In genomic region chr3:9903238-9903624, GRCh38 we compare ENCODE assay signal across 9 cellular contexts. TPM values are rescaled to one million over a fixed set of nuclear protein-coding genes. Genes with fewer than 3 reads are reported as not detected.
DNase-seq lines count a peak whose midpoint lies in the region; ATAC-seq, FAIRE-seq and TF ChIP-seq lines count a peak whose summit lies in the region.
"Had no signal": no experiment of that assay in that cellular context is flagged by ENCODE, and none has a peak within 500 bp of the region (broad histone marks: within the 10 kb centered on the region; RNA-seq: fewer than 3 reads in every experiment).

No MANE protein-coding gene starts in this region.

- H3K4me2 ChIP-seq in A549 = peak overlapping the region; percentile 29; the same call in 1 of the 3 replicates
- H3K4me2 ChIP-seq in K562 (ENCODE audit: insufficient read depth, low read length) = peak overlapping the region; percentile 67

- no peaks in the 10 kb centered on the region for H4K20me1 ChIP-seq in K562 (replicated peaks; ENCODE audit: control insufficient read depth, insufficient read depth, low read length)

- H3K27ac ChIP-seq in A549 (peak overlapping the region in 1 of 2 experiments; percentile 67; a peak in 3 of 6 replicates), K562 (ENCODE audit: extremely low read depth, low read depth, low read length) (peak overlapping the region; percentile 39; the same call in 1 of the 3 replicates), lower lobe of right lung (peak overlapping the region; percentile 69)

- H3K27me3 Mint-ChIP-seq in HFFc6 (ENCODE audit: insufficient read depth) = peaks cover 2% of the 10 kb centered on the region; the same call in 1 of the 2 replicates

- no peaks in the 10 kb centered on the region for H3K9me3 Mint-ChIP-seq in HFFc6

- no peaks in the 10 kb centered on the region for H3K36me3 Mint-ChIP-seq in HFFc6 (ENCODE audit: low read depth)

- H3K4me3 ChIP-seq in A549 (no peak overlapping the region), K562 (no peak overlapping the region), lower lobe of right lung (peak overlapping the region; percentile 55)

- no peak for TF ChIP-seq EP300 in A549 (IDR thresholded peaks at IDR 0.05)
- TF ChIP-seq EP300 in K562 (IDR thresholded peaks at IDR 0.05; ENCODE audit: low read length) = no peak

- H3K27ac Mint-ChIP-seq in HFFc6 = peak overlapping the region; percentile 75

- peak overlapping the region; percentile 56 for H3K4me3 Mint-ChIP-seq in HFFc6

- DNase-seq in A549 (ENCODE audit: low read depth in 1 of 2, low spot score in 1 of 2) = no peak
- no peak for DNase-seq in HFFc6
- DNase-seq in K562 (ENCODE audit: extremely low read depth in 1 of 4, low spot score in 3 of 4) = no peak
- no peak for DNase-seq in lower lobe of right lung
- DNase-seq in OCI-M2 (lab: John Stamatoyannopoulos, UW; ENCODE audit: unreplicated experiment) = no peak
- DNase-seq in HuH-7.5 (ENCODE audit: low spot score) = no peak
- no peak for DNase-seq in HT-29 (ENCODE audit: low spot score)
- DNase-seq: T-helper 9 cell had no signal

- TF ChIP-seq CTCF in A549 (IDR thresholded peaks at IDR 0.05) (no peak), HFFc6 (IDR thresholded peaks at IDR 0.05) (no peak), K562 (IDR thresholded peaks at IDR 0.05 in 2 of 3, conservative IDR thresholded peaks at IDR 0.05 in 1 of 3; ENCODE audit: insufficient read depth in 2 of 3, low read depth in 1 of 3, low read length in 3 of 3) (no peak), lower lobe of right lung (IDR thresholded peaks at IDR 0.05) (no peak)

- H3K9me3 ChIP-seq in A549 = no peaks in the 10 kb centered on the region
- no peaks in the 10 kb centered on the region for H3K9me3 ChIP-seq in K562 (replicated peaks; ENCODE audit: control insufficient read depth, insufficient read depth, low read depth, low read length)
- H3K9me3 ChIP-seq in lower lobe of right lung = no peaks in the 10 kb centered on the region

- no peak for TF ChIP-seq RAD21 in A549 (conservative IDR thresholded peaks at IDR 0.05 in 1 of 2, IDR thresholded peaks at IDR 0.05 in 1 of 2)
- TF ChIP-seq RAD21 in K562 (CRISPR knock-in tag; conservative IDR thresholded peaks at IDR 0.05 in 1 of 2, IDR thresholded peaks at IDR 0.05 in 1 of 2) = no peak

- POLR2A ChIA-PET in A549 (lab: Yijun Ruan, JAX) = interaction anchor here (0.9 kb wide), 1 partner anchor 12 kb away, joined by 3 read pairs; no protein-coding TSS in a partner anchor
- POLR2A ChIA-PET in K562 (lab: Yijun Ruan, JAX) = interaction anchor here (0.7 to 5.8 kb wide), 6 partner anchors 9 to 50 kb away, joined by 3 to 33 read pairs (median 18); partner anchors contain the start of genes CRELD1 and JAGN1

- H3K4me1 Mint-ChIP-seq in HFFc6 (ENCODE audit: low read depth) = peaks cover 35% of the 10 kb centered on the region

- H3K27me3 ChIP-seq in K562 (ENCODE audit: control insufficient read depth in 2 of 2, insufficient read depth in 2 of 2, low read length in 2 of 2) (no peaks in the 10 kb centered on the region), lower lobe of right lung (ENCODE audit: low read depth) (no peaks in the 10 kb centered on the region)

- peak in 1 of 2 experiments; percentile 42; a peak in 3 of 6 replicates for ATAC-seq in A549
- no peak; the same call in 2 of the 3 replicates for ATAC-seq in K562
- peak in 1 of 2 donors; percentile 40 for ATAC-seq in lower lobe of right lung
- no peak for ATAC-seq in GM18870 (IDR thresholded peaks at IDR 0.05; ENCODE audit: unreplicated experiment)

- no peak for TF ChIP-seq POLR2A in A549 (IDR thresholded peaks at IDR 0.05; ENCODE audit: low read length)
- no peak for TF ChIP-seq POLR2A in K562 (conservative IDR thresholded peaks at IDR 0.05)

- no peaks in the 10 kb centered on the region for H3K79me2 ChIP-seq in K562 (ENCODE audit: control insufficient read depth, insufficient read depth, low read length)

- in situ Hi-C loops in K562 (cut with MboI) = no loop called here

- FAIRE-seq in A549 (lab: Jason Lieb, UNC) = no peak
- FAIRE-seq in K562 (lab: Jason Lieb, UNC) = peak; percentile 57

- peak overlapping the region; percentile 45 to 86; a peak in 2 of 4 replicates for H3K9ac ChIP-seq in K562 (ENCODE audit: insufficient read depth in 1 of 2, low read depth in 2 of 2, low read length in 2 of 2)

- H2AFZ ChIP-seq in K562 (ENCODE audit: low read depth, low read length) = peak overlapping the region; percentile 97

- no peaks in the 10 kb centered on the region for H3K36me3 ChIP-seq in K562 (ENCODE audit: control insufficient read depth, insufficient read depth, low read length)
- H3K36me3 ChIP-seq in lower lobe of right lung = no peaks in the 10 kb centered on the region

- no peaks in the 10 kb centered on the region for H3K9me1 ChIP-seq in K562 (ENCODE audit: control insufficient read depth, insufficient read depth, low read length)

- BruUV-seq in K562 (replicated peaks; lab: Mats Ljungman, UMichigan) = no TSS peak

- H3K4me1 ChIP-seq in A549 = peaks cover 27% of the 10 kb centered on the region
- peaks cover 30 to 33% of the 10 kb centered on the region in 2 experiments for H3K4me1 ChIP-seq in K562 (replicated peaks in 1 of 2; ENCODE audit: control insufficient read depth in 2 of 2, insufficient read depth in 2 of 2, low read length in 2 of 2)
- peaks cover 31% of the 10 kb centered on the region for H3K4me1 ChIP-seq in lower lobe of right lung

- intact Hi-C loops in K562 (cut with micrococcal nuclease) (no loop called here), lower lobe of right lung (cut with DNase I) (no loop called here)

- CTCF ChIA-PET in A549 (lab: Yijun Ruan, JAX) = interaction anchor here (1.0 to 3.9 kb wide), 8 partner anchors 10 to 43 kb away, joined by 3 to 18 read pairs (median 5); partner anchors contain the start of gene CRELD1
- CTCF ChIA-PET in K562 (lab: Yijun Ruan, JAX; ENCODE audit: low intra/inter-chr PET ratio) = no interaction called here

- 41% methylated on average over 4 of the region's 4 CpGs for WGBS in A549 (ENCODE audit: missing lambda C conversion rate)
- 24% methylated on average over 4 of the region's 4 CpGs for WGBS in K562 (ENCODE audit: insufficient coverage, low coverage, missing lambda C conversion rate)

RNA-seq across cellular contexts. Expression of gene IL17RE, which starts 0.6 kb away (rescaled TPM):
- polyA plus RNA-seq in A549 (2011; rRNA removed) (0.53 and 0.60 TPM in 2 replicates), A549 (2017; fragmentation: RNase III; extraction: RNeasy Plus Mini Kit Qiagen cat#74134 plus additional on column Dnase treatment) (0.44 to 0.67 TPM (median 0.47 TPM) in 3 replicates), K562 (2011; rRNA removed) (1.1 and 1.9 TPM in 2 replicates), K562 (2014; fragmentation: Illumina TruSeq; extraction: Trizol) (0.39 and 0.73 TPM in 2 replicates), K562 (2014; fragmentation: Nextera tagmentation; extraction: Ambion mirVana) (not detected), K562 (2014; rRNA removed) (0.23 and 0.32 TPM in 2 replicates)
- polyA plus RNA-seq in A549 (2012; cell fraction: cytosol; rRNA removed) = 0.65 and 0.79 TPM in 2 replicates
- polyA plus RNA-seq in A549 (2012; cell fraction: nucleus; rRNA removed) = 3.4 and 3.7 TPM in 2 replicates
- polyA minus RNA-seq in A549 (2011; rRNA and poly(A)+ RNA removed) = 0.92 and 1.3 TPM in 2 replicates
- total RNA-seq in HFFc6 (2021; fragmentation: NEBNext Ultra II Directional; extraction: Animal tissue kit (Norgen Biotek cat#: 25700)) = under 1 TPM; 0.51 to 0.80 (median 0.65) TPM
- 4.4 and 7.9 TPM in 2 replicates for total RNA-seq in K562 (2011; cell fraction: chromatin; rRNA removed; ENCODE audit: low replicate concordance)
- 2.8 and 5.7 TPM in 2 replicates for total RNA-seq in K562 (2011; cell fraction: nucleolus; rRNA removed)
- 4.6 and 5.8 TPM in 2 replicates for total RNA-seq in K562 (2011; cell fraction: nucleoplasm; rRNA removed)
- total RNA-seq in K562 (2014; rRNA removed) (0.20 TPM in 1 of 2 replicates, not detected in the other), K562 (2014; rRNA removed; fragmentation: Illumina TruSeq; extraction: Trizol) (0.48 and 0.51 TPM in 2 replicates), K562 (2015; rRNA removed; fragmentation: Illumina TruSeq; extraction: Trizol) (0.26 TPM in 1 of 2 replicates, not detected in the other), K562 (2021) (0.47 and 0.72 TPM in 2 replicates), lower lobe of right lung (21.5 TPM)
- polyA plus RNA-seq in K562 (2011; cell fraction: cytosol; rRNA removed) = 0.29 and 1.2 TPM in 2 replicates
- 3.7 and 5.1 TPM in 2 replicates for polyA plus RNA-seq in K562 (2011; cell fraction: nucleus; rRNA removed)
- polyA plus RNA-seq in K562 (2012) = 0.46 and 0.91 TPM in 2 replicates
- polyA minus RNA-seq in K562 (2011; rRNA and poly(A)+ RNA removed) = 0.67 and 1.0 TPM in 2 replicates
- polyA minus RNA-seq in K562 (2011; cell fraction: cytosol; rRNA and poly(A)+ RNA removed) = not detected in 2 replicates
- polyA minus RNA-seq in K562 (2011; cell fraction: nucleus; rRNA and poly(A)+ RNA removed) = 0.67 and 1.7 TPM in 2 replicates
- 13.4 and 17.0 TPM in 2 replicates for total RNA-seq in HT-29 (2014; rRNA removed; shearing (Covaris generic))

RNA-seq across cellular contexts. Expression of gene JAGN1, which starts 12.8 kb away (rescaled TPM):
- 63.2 and 79.3 TPM in 2 replicates for polyA plus RNA-seq in A549 (2011; rRNA removed)
- polyA plus RNA-seq in A549 (2012; cell fraction: cytosol; rRNA removed) = 54.9 and 75.5 TPM in 2 replicates
- polyA plus RNA-seq in A549 (2012; cell fraction: nucleus; rRNA removed) = 28.0 and 40.6 TPM in 2 replicates
- polyA plus RNA-seq in A549 (2017; fragmentation: RNase III; extraction: RNeasy Plus Mini Kit Qiagen cat#74134 plus additional on column Dnase treatment) = 48.6 to 53.7 TPM (median 49.6 TPM) in 3 replicates
- polyA minus RNA-seq in A549 (2011; rRNA and poly(A)+ RNA removed) = 51.1 and 62.9 TPM in 2 replicates
- total RNA-seq in HFFc6 (2021; fragmentation: NEBNext Ultra II Directional; extraction: Animal tissue kit (Norgen Biotek cat#: 25700)) = 10 to 100 TPM; 23.9 to 28.7 (median 26.5) TPM
- total RNA-seq in K562 (2011; cell fraction: chromatin; rRNA removed; ENCODE audit: low replicate concordance) = 61.7 and 101 TPM in 2 replicates
- 84.5 and 103 TPM in 2 replicates for total RNA-seq in K562 (2011; cell fraction: nucleolus; rRNA removed)
- 97.8 and 112 TPM in 2 replicates for total RNA-seq in K562 (2011; cell fraction: nucleoplasm; rRNA removed)
- 38.9 and 41.1 TPM in 2 replicates for total RNA-seq in K562 (2014; rRNA removed)
- 40.3 and 42.4 TPM in 2 replicates for total RNA-seq in K562 (2014; rRNA removed; fragmentation: Illumina TruSeq; extraction: Trizol)
- 31.1 and 33.9 TPM in 2 replicates for total RNA-seq in K562 (2015; rRNA removed; fragmentation: Illumina TruSeq; extraction: Trizol)
- total RNA-seq in K562 (2021) = 57.2 and 58.8 TPM in 2 replicates
- polyA plus RNA-seq in K562 (2011; rRNA removed) = 66.3 and 77.8 TPM in 2 replicates
- 70.4 and 88.4 TPM in 2 replicates for polyA plus RNA-seq in K562 (2011; cell fraction: cytosol; rRNA removed)
- polyA plus RNA-seq in K562 (2011; cell fraction: nucleus; rRNA removed) = 37.0 and 45.1 TPM in 2 replicates
- polyA plus RNA-seq in K562 (2012) = 56.0 and 64.7 TPM in 2 replicates
- polyA plus RNA-seq in K562 (2014; fragmentation: Illumina TruSeq; extraction: Trizol) = 52.3 and 62.6 TPM in 2 replicates
- 10 to 100 TPM; 31.6 to 33.3 TPM for polyA plus RNA-seq in K562 (2014; fragmentation: Nextera tagmentation; extraction: Ambion mirVana)
- polyA plus RNA-seq in K562 (2014; rRNA removed) = 49.8 and 54.6 TPM in 2 replicates
- 58.7 and 70.5 TPM in 2 replicates for polyA minus RNA-seq in K562 (2011; rRNA and poly(A)+ RNA removed)
- polyA minus RNA-seq in K562 (2011; cell fraction: cytosol; rRNA and poly(A)+ RNA removed) = 27.5 and 42.9 TPM in 2 replicates
- polyA minus RNA-seq in K562 (2011; cell fraction: nucleus; rRNA and poly(A)+ RNA removed) = 16.8 and 25.8 TPM in 2 replicates
- 23.8 TPM for total RNA-seq in lower lobe of right lung
- total RNA-seq in HT-29 (2014; rRNA removed; shearing (Covaris generic)) = 24.0 and 26.0 TPM in 2 replicates

RNA-seq across cellular contexts. Expression of gene IL17RC, which starts 13.7 kb away (rescaled TPM):
- polyA plus RNA-seq in A549 (2011; rRNA removed) (7.7 and 12.2 TPM in 2 replicates), A549 (2017; fragmentation: RNase III; extraction: RNeasy Plus Mini Kit Qiagen cat#74134 plus additional on column Dnase treatment) (9.1 to 9.8 TPM (median 9.4 TPM) in 3 replicates), K562 (2011; rRNA removed) (7.3 and 12.5 TPM in 2 replicates), K562 (2014; fragmentation: Illumina TruSeq; extraction: Trizol) (6.3 and 11.5 TPM in 2 replicates), K562 (2014; fragmentation: Nextera tagmentation; extraction: Ambion mirVana) (under 1 TPM in 1 of 2 experiments, not detected in 1; 0.15 TPM), K562 (2014; rRNA removed) (7.5 and 7.7 TPM in 2 replicates)
- polyA plus RNA-seq in A549 (2012; cell fraction: cytosol; rRNA removed) = 12.1 and 17.1 TPM in 2 replicates
- 34.0 and 43.5 TPM in 2 replicates for polyA plus RNA-seq in A549 (2012; cell fraction: nucleus; rRNA removed)
- polyA minus RNA-seq in A549 (2011; rRNA and poly(A)+ RNA removed) = 16.6 and 23.1 TPM in 2 replicates
- 10 to 100 TPM; 26.3 to 33.6 (median 29.6) TPM for total RNA-seq in HFFc6 (2021; fragmentation: NEBNext Ultra II Directional; extraction: Animal tissue kit (Norgen Biotek cat#: 25700))
- 37.1 and 87.7 TPM in 2 replicates for total RNA-seq in K562 (2011; cell fraction: chromatin; rRNA removed; ENCODE audit: low replicate concordance)
- total RNA-seq in K562 (2011; cell fraction: nucleolus; rRNA removed) = 57.7 and 63.0 TPM in 2 replicates
- 31.0 and 37.3 TPM in 2 replicates for total RNA-seq in K562 (2011; cell fraction: nucleoplasm; rRNA removed)
- total RNA-seq in K562 (2014; rRNA removed) (11.4 and 14.0 TPM in 2 replicates), K562 (2014; rRNA removed; fragmentation: Illumina TruSeq; extraction: Trizol) (2.8 and 3.5 TPM in 2 replicates), K562 (2015; rRNA removed; fragmentation: Illumina TruSeq; extraction: Trizol) (5.4 and 6.9 TPM in 2 replicates), K562 (2021) (11.4 and 12.3 TPM in 2 replicates), lower lobe of right lung (27.2 TPM)
- polyA plus RNA-seq in K562 (2011; cell fraction: cytosol; rRNA removed) = 9.8 and 14.3 TPM in 2 replicates
- 49.8 and 57.1 TPM in 2 replicates for polyA plus RNA-seq in K562 (2011; cell fraction: nucleus; rRNA removed)
- 7.2 and 18.0 TPM in 2 replicates for polyA plus RNA-seq in K562 (2012)
- 5.9 and 7.6 TPM in 2 replicates for polyA minus RNA-seq in K562 (2011; rRNA and poly(A)+ RNA removed)
- polyA minus RNA-seq in K562 (2011; cell fraction: cytosol; rRNA and poly(A)+ RNA removed) = 9.4 and 11.3 TPM in 2 replicates
- 16.4 and 29.1 TPM in 2 replicates for polyA minus RNA-seq in K562 (2011; cell fraction: nucleus; rRNA and poly(A)+ RNA removed)
- total RNA-seq in HT-29 (2014; rRNA removed; shearing (Covaris generic)) = 18.6 and 23.4 TPM in 2 replicates

RNA-seq across cellular contexts. Expression of gene CIDEC, which starts 23.2 kb away (rescaled TPM):
- polyA plus RNA-seq in A549 (2011; rRNA removed) = 6.3 and 10.4 TPM in 2 replicates
- 3.5 and 3.9 TPM in 2 replicates for polyA plus RNA-seq in A549 (2012; cell fraction: cytosol; rRNA removed)
- polyA plus RNA-seq in A549 (2012; cell fraction: nucleus; rRNA removed) = 2.5 and 3.5 TPM in 2 replicates
- polyA plus RNA-seq in A549 (2017; fragmentation: RNase III; extraction: RNeasy Plus Mini Kit Qiagen cat#74134 plus additional on column Dnase treatment) = 2.0 to 3.3 TPM (median 2.8 TPM) in 3 replicates
- polyA minus RNA-seq in A549 (2011; rRNA and poly(A)+ RNA removed) = 10.9 and 11.2 TPM in 2 replicates
- total RNA-seq in HFFc6 (2021; fragmentation: NEBNext Ultra II Directional; extraction: Animal tissue kit (Norgen Biotek cat#: 25700)) = not detected
- not detected in 2 replicates for total RNA-seq in K562 (2011; cell fraction: chromatin; rRNA removed; ENCODE audit: low replicate concordance)
- total RNA-seq in K562 (2011; cell fraction: nucleolus; rRNA removed) = not detected in 2 replicates
- not detected in 2 replicates for total RNA-seq in K562 (2011; cell fraction: nucleoplasm; rRNA removed)
- total RNA-seq in K562 (2014; rRNA removed) = not detected in 2 replicates
- not detected in 2 replicates for total RNA-seq in K562 (2014; rRNA removed; fragmentation: Illumina TruSeq; extraction: Trizol)
- not detected in 2 replicates for total RNA-seq in K562 (2015; rRNA removed; fragmentation: Illumina TruSeq; extraction: Trizol)
- not detected in 2 replicates for total RNA-seq in K562 (2021)
- polyA plus RNA-seq in K562 (2011; rRNA removed) = not detected in 2 replicates
- polyA plus RNA-seq in K562 (2011; cell fraction: cytosol; rRNA removed) = 0.09 and 0.39 TPM in 2 replicates
- not detected in 2 replicates for polyA plus RNA-seq in K562 (2011; cell fraction: nucleus; rRNA removed)
- not detected in 2 replicates for polyA plus RNA-seq in K562 (2012)
- not detected in 2 replicates for polyA plus RNA-seq in K562 (2014; fragmentation: Illumina TruSeq; extraction: Trizol)
- polyA plus RNA-seq in K562 (2014; fragmentation: Nextera tagmentation; extraction: Ambion mirVana) = not detected
- polyA plus RNA-seq in K562 (2014; rRNA removed) = not detected in 2 replicates
- not detected in 2 replicates for polyA minus RNA-seq in K562 (2011; rRNA and poly(A)+ RNA removed)
- not detected in 2 replicates for polyA minus RNA-seq in K562 (2011; cell fraction: cytosol; rRNA and poly(A)+ RNA removed)
- not detected in 2 replicates for polyA minus RNA-seq in K562 (2011; cell fraction: nucleus; rRNA and poly(A)+ RNA removed)
- total RNA-seq in lower lobe of right lung = not detected
- total RNA-seq in HT-29 (2014; rRNA removed; shearing (Covaris generic)) = 0.61 and 1.5 TPM in 2 replicates

RNA-seq across cellular contexts. Expression of gene CRELD1, which starts 30.4 kb away (rescaled TPM):
- polyA plus RNA-seq in A549 (2011; rRNA removed) (13.1 and 13.9 TPM in 2 replicates), A549 (2017; fragmentation: RNase III; extraction: RNeasy Plus Mini Kit Qiagen cat#74134 plus additional on column Dnase treatment) (9.8 to 13.6 TPM (median 11.1 TPM) in 3 replicates), K562 (2011; rRNA removed) (25.8 and 47.7 TPM in 2 replicates), K562 (2014; fragmentation: Illumina TruSeq; extraction: Trizol) (15.4 and 16.5 TPM in 2 replicates), K562 (2014; fragmentation: Nextera tagmentation; extraction: Ambion mirVana) (1 to 10 TPM; 3.3 to 5.6 TPM), K562 (2014; rRNA removed) (24.5 and 30.1 TPM in 2 replicates)
- polyA plus RNA-seq in A549 (2012; cell fraction: cytosol; rRNA removed) = 14.6 and 14.9 TPM in 2 replicates
- 25.3 and 26.0 TPM in 2 replicates for polyA plus RNA-seq in A549 (2012; cell fraction: nucleus; rRNA removed)
- polyA minus RNA-seq in A549 (2011; rRNA and poly(A)+ RNA removed) = 6.2 and 9.1 TPM in 2 replicates
- 10 to 100 TPM; 11.3 to 22.6 (median 12.4) TPM for total RNA-seq in HFFc6 (2021; fragmentation: NEBNext Ultra II Directional; extraction: Animal tissue kit (Norgen Biotek cat#: 25700))
- 163 and 258 TPM in 2 replicates for total RNA-seq in K562 (2011; cell fraction: chromatin; rRNA removed; ENCODE audit: low replicate concordance)
- total RNA-seq in K562 (2011; cell fraction: nucleolus; rRNA removed) = 156 and 166 TPM in 2 replicates
- 187 and 194 TPM in 2 replicates for total RNA-seq in K562 (2011; cell fraction: nucleoplasm; rRNA removed)
- total RNA-seq in K562 (2014; rRNA removed) (17.2 and 17.7 TPM in 2 replicates), K562 (2014; rRNA removed; fragmentation: Illumina TruSeq; extraction: Trizol) (6.1 and 10.2 TPM in 2 replicates), K562 (2015; rRNA removed; fragmentation: Illumina TruSeq; extraction: Trizol) (11.4 and 14.4 TPM in 2 replicates), K562 (2021) (16.7 and 17.3 TPM in 2 replicates), lower lobe of right lung (54.3 TPM)
- polyA plus RNA-seq in K562 (2011; cell fraction: cytosol; rRNA removed) = 28.0 and 36.5 TPM in 2 replicates
- 214 and 337 TPM in 2 replicates for polyA plus RNA-seq in K562 (2011; cell fraction: nucleus; rRNA removed)
- polyA plus RNA-seq in K562 (2012) = 17.4 and 29.8 TPM in 2 replicates
- 12.7 and 14.5 TPM in 2 replicates for polyA minus RNA-seq in K562 (2011; rRNA and poly(A)+ RNA removed)
- polyA minus RNA-seq in K562 (2011; cell fraction: cytosol; rRNA and poly(A)+ RNA removed) = 9.6 and 10.3 TPM in 2 replicates
- 21.4 and 35.1 TPM in 2 replicates for polyA minus RNA-seq in K562 (2011; cell fraction: nucleus; rRNA and poly(A)+ RNA removed)
- total RNA-seq in HT-29 (2014; rRNA removed; shearing (Covaris generic)) = 10.4 and 12.9 TPM in 2 replicates

Comparison
In these comparisons a context has a peak if more than half of its experiments do, and no peak if none do; other contexts are left out.
1. Of the 35 proteins assayed by ChIP-seq in both K562 and A549: peak only in K562: MAX; only in A549: none; in both: none; in neither: 34.